36 cellular contexts compared by ENCODE assay signal in genomic region chr11:60514055-60514454, GRCh38. TPM values are rescaled to one million over a fixed set of nuclear protein-coding genes. Genes with fewer than 3 reads are reported as not detected.
"Had no signal": no experiment of that assay in that cellular context is flagged by ENCODE, and none has a peak within 500 bp of the region (broad histone marks: within the 10 kb centered on the region; RNA-seq: fewer than 3 reads in every experiment).

No MANE protein-coding gene starts in this region.

- ATAC-seq: effector memory CD8-positive, alpha-beta T cell; gastrocnemius medialis; naive thymus-derived CD4-positive, alpha-beta T cell; pancreas; sciatic nerve; stimulated activated naive CD8-positive, alpha-beta T cell treated with anti-CD3 and anti-CD28 coated beads, Interleukin-15, Interleukin-2, amounts not matched to agents 100 U/mL and 50 U/mL, for 24 hours had no signal

- FAIRE-seq: astrocyte, islet of Langerhans, pancreas, urothelium cell line had no signal

- DNase-seq: activated CD4-positive, alpha-beta memory T cell treated with anti-CD3 and anti-CD28 coated beads, Interleukin-2, amount 10 ng/mL, durations not matched to agents 7 days and 5 days; activated CD4-positive, alpha-beta T cell treated with anti-CD3 and anti-CD28 coated beads, Interleukin-2, amount 10 ng/mL, durations not matched to agents 7 days and 5 days; activated CD4-positive, CD25-positive, alpha-beta regulatory T cell treated with anti-CD3 and anti-CD28 coated beads, Interleukin-2, amount 50 U/mL, for 72 hours; activated CD8-positive, alpha-beta memory T cell treated with anti-CD3 and anti-CD28 coated beads, Interleukin-2, amount 50 U/mL, for 48 hours; activated gamma-delta T cell; activated naive CD4-positive, alpha-beta T cell treated with anti-CD3 and anti-CD28 coated beads, Interleukin-2, amount 50 U/mL, for 16 hours; activated T-cell treated with anti-CD3 and anti-CD28 coated beads, Interleukin-2, amount 50 U/mL, for 24 hours; amniotic stem cell; brain microvascular endothelial cell; cortex of kidney; effector memory CD8-positive, alpha-beta T cell; erythroblast; gastrocnemius medialis; glutamatergic neuron; left ventricle myocardium inferior; naive thymus-derived CD4-positive, alpha-beta T cell; nucleus accumbens; pancreas; retina; stimulated activated CD4-positive, alpha-beta T cell treated with anti-CD3 and anti-CD28 coated beads, Interleukin-12 subunit alpha, Interleukin-12 subunit beta, amount 100 ng/mL, for 4 hours; stimulated activated CD4-positive, alpha-beta T cell treated with anti-CD3 and anti-CD28 coated beads, Interleukin-4, amount 100 ng/mL, for 1 hour; stimulated activated naive CD8-positive, alpha-beta T cell treated with anti-CD3 and anti-CD28 coated beads, Interleukin-15, Interleukin-2, amounts not matched to agents 100 U/mL and 50 U/mL, for 24 hours; testis; transverse colon had no signal

- H3K4me1 Mint-ChIP-seq: activated CD4-positive, alpha-beta memory T cell treated with anti-CD3 and anti-CD28 coated beads, Interleukin-2, amount 10 ng/mL, durations not matched to agents 7 days and 5 days; activated CD4-positive, alpha-beta T cell treated with anti-CD3 and anti-CD28 coated beads, Interleukin-2, amount 10 ng/mL, durations not matched to agents 7 days and 5 days; neural crest cell had no signal

- H3K4me3 Mint-ChIP-seq: activated CD4-positive, alpha-beta memory T cell treated with anti-CD3 and anti-CD28 coated beads, Interleukin-2, amount 10 ng/mL, durations not matched to agents 7 days and 5 days; activated CD4-positive, alpha-beta T cell treated with anti-CD3 and anti-CD28 coated beads, Interleukin-2, amount 10 ng/mL, durations not matched to agents 7 days and 5 days; activated T-cell treated with anti-CD3 and anti-CD28 coated beads, Interleukin-2, amount 50 U/mL, for 24 hours; effector memory CD8-positive, alpha-beta T cell; naive thymus-derived CD4-positive, alpha-beta T cell; neural crest cell had no signal

- H3K27ac ChIP-seq: brain microvascular endothelial cell, gastrocnemius medialis, left ventricle myocardium inferior, pancreas, prostate gland, skin epidermis, testis, transverse colon had no signal

- H3K27me3 ChIP-seq: brain microvascular endothelial cell, gastrocnemius medialis, pancreas, testis, transverse colon had no signal

- H3K9me3 Mint-ChIP-seq: effector memory CD8-positive, alpha-beta T cell had no signal

- H3K27ac Mint-ChIP-seq: activated CD4-positive, alpha-beta memory T cell treated with anti-CD3 and anti-CD28 coated beads, Interleukin-2, amount 10 ng/mL, durations not matched to agents 7 days and 5 days; activated CD4-positive, alpha-beta T cell treated with anti-CD3 and anti-CD28 coated beads, Interleukin-2, amount 10 ng/mL, durations not matched to agents 7 days and 5 days; activated T-cell treated with anti-CD3 and anti-CD28 coated beads, Interleukin-2, amount 50 U/mL, for 24 hours; effector memory CD8-positive, alpha-beta T cell; naive thymus-derived CD4-positive, alpha-beta T cell had no signal

- H3K4me3 ChIP-seq: gastrocnemius medialis, left ventricle myocardium inferior, lung, pancreas, prostate gland, skin epidermis, testis, transverse colon had no signal

- H3K4me1 ChIP-seq: gastrocnemius medialis, left ventricle myocardium inferior, pancreas, prostate gland, testis had no signal

RNA-seq across cellular contexts. Expression of gene MS4A13, which starts 1.1 kb away (rescaled TPM):
- total RNA-seq: activated CD4-positive, alpha-beta memory T cell treated with anti-CD3 and anti-CD28 coated beads, Interleukin-2, amount 10 ng/mL, durations not matched to agents 7 days and 5 days; activated CD4-positive, alpha-beta T cell treated with anti-CD3 and anti-CD28 coated beads, Interleukin-2, amount 10 ng/mL, durations not matched to agents 7 days and 5 days; astrocyte; cardiac septum; cerebellum; gastrocnemius medialis; left ventricle myocardium inferior; lung; mesenteric fat pad; mucosa of gallbladder; naive thymus-derived CD4-positive, alpha-beta T cell; neural crest cell; pancreas; prostate gland; sciatic nerve; transverse colon had no signal
- polyA plus RNA-seq: lung; naive thymus-derived CD4-positive, alpha-beta T cell; pancreas had no signal

RNA-seq across cellular contexts. Expression of gene MS4A12, which starts 21.5 kb away (rescaled TPM):
- total RNA-seq: activated CD4-positive, alpha-beta memory T cell treated with anti-CD3 and anti-CD28 coated beads, Interleukin-2, amount 10 ng/mL, durations not matched to agents 7 days and 5 days; activated CD4-positive, alpha-beta T cell treated with anti-CD3 and anti-CD28 coated beads, Interleukin-2, amount 10 ng/mL, durations not matched to agents 7 days and 5 days; astrocyte; cardiac septum; cerebellum; left ventricle myocardium inferior; lung; mesenteric fat pad; mucosa of gallbladder; naive thymus-derived CD4-positive, alpha-beta T cell; neural crest cell; pancreas; prostate gland; sciatic nerve had no signal
- polyA plus RNA-seq: lung; naive thymus-derived CD4-positive, alpha-beta T cell had no signal

RNA-seq across cellular contexts. Expression of gene MS4A1, which starts 58.4 kb away (rescaled TPM):
- total RNA-seq: activated CD4-positive, alpha-beta memory T cell treated with anti-CD3 and anti-CD28 coated beads, Interleukin-2, amount 10 ng/mL, durations not matched to agents 7 days and 5 days; activated CD4-positive, alpha-beta T cell treated with anti-CD3 and anti-CD28 coated beads, Interleukin-2, amount 10 ng/mL, durations not matched to agents 7 days and 5 days; astrocyte; cardiac septum; cerebellum; left ventricle myocardium inferior; neural crest cell; prostate gland had no signal
